Comparison of ENCODE assay signal across 34 cellular contexts in genomic region chr11:108431370-108431769, GRCh38. TPM values are rescaled to one million over a fixed set of nuclear protein-coding genes. Genes with fewer than 3 reads are reported as not detected.
"Had no signal": no experiment of that assay in that cellular context is flagged by ENCODE, and none has a peak within 500 bp of the region (broad histone marks: within the 10 kb centered on the region; RNA-seq: fewer than 3 reads in every experiment).

No MANE protein-coding gene starts in this region.

- DNase-seq: activated effector memory CD4-positive, alpha-beta T cell treated with anti-CD3 and anti-CD28 coated beads, Interleukin-2, amount 50 U/mL, for 16 hours; activated effector memory CD4-positive, alpha-beta T cell treated with Interleukin-2 at 50 U/mL for 16 hours; activated gamma-delta T cell; activated gamma-delta T cell treated with Interleukin-2 at 50 U/mL for 16 hours; activated naive CD4-positive, alpha-beta T cell; activated naive CD4-positive, alpha-beta T cell treated with anti-CD3 and anti-CD28 coated beads for 36 hours; activated naive CD4-positive, alpha-beta T cell treated with anti-CD3 and anti-CD28 coated beads, Interleukin-2, amount 10 ng/mL, durations not matched to agents 7 days and 5 days; activated naive CD4-positive, alpha-beta T cell treated with anti-CD3 and anti-CD28 coated beads, Interleukin-2, amount 50 U/mL, for 16 hours; activated naive CD4-positive, alpha-beta T cell treated with Interleukin-2 at 50 U/mL for 16 hours; activated naive CD8-positive, alpha-beta T cell treated with anti-CD3 and anti-CD28 coated beads for 36 hours; activated naive CD8-positive, alpha-beta T cell treated with anti-CD3 and anti-CD28 coated beads, Interleukin-2, amount 10 ng/mL, durations not matched to agents 7 days and 5 days; activated naive CD8-positive, alpha-beta T cell treated with anti-CD3 and anti-CD28 coated beads, Interleukin-2, amount 50 U/mL, for 24 hours; activated T-cell treated with anti-CD3 and anti-CD28 coated beads, Interleukin-2, amount 50 U/mL, for 1 hour; activated T-cell treated with anti-CD3 and anti-CD28 coated beads, Interleukin-2, amount 50 U/mL, for 24 hours; activated T-cell treated with anti-CD3 and anti-CD28 coated beads, Interleukin-2, amount 50 U/mL, for 4 hours; activated T-cell treated with anti-CD3 and anti-CD28 coated beads, Interleukin-2, amount 50 U/mL, for 48 hours; activated T-cell treated with anti-CD3 and anti-CD28 coated beads, Interleukin-2, amount 50 U/mL, for 72 hours; adrenal gland; amniotic stem cell; amygdala; anterior cingulate cortex; aorta; body of pancreas; brain microvascular endothelial cell; caudate nucleus; central memory CD4-positive, alpha-beta T cell; cerebellar nuclear complex had no signal

- ATAC-seq: activated naive CD4-positive, alpha-beta T cell treated with anti-CD3 and anti-CD28 coated beads, Interleukin-2, amount 50 U/mL, for 72 hours; activated naive CD8-positive, alpha-beta T cell treated with anti-CD3 and anti-CD28 coated beads, Interleukin-2, amount 50 U/mL, for 24 hours; activated T-cell treated with anti-CD3 and anti-CD28 coated beads, Interleukin-2, amount 50 U/mL, for 4 hours; activated T-cell treated with anti-CD3 and anti-CD28 coated beads, Interleukin-2, amount 50 U/mL, for 72 hours; activated T-helper 17 cell treated with anti-CD3 and anti-CD28 coated beads, Interleukin-2, amount 50 U/mL, for 72 hours; body of pancreas had no signal

- H3K36me3 ChIP-seq: adrenal gland, ascending aorta, brain microvascular endothelial cell, breast epithelium, cardiac muscle cell had no signal

- H3K27me3 ChIP-seq: adrenal gland, ascending aorta, body of pancreas, brain microvascular endothelial cell, breast epithelium, cardiac muscle cell had no signal

- FAIRE-seq: astrocyte had no signal

- H3K4me3 ChIP-seq: adrenal gland, ascending aorta, body of pancreas, breast epithelium, cardiac muscle cell had no signal

- H3K4me1 ChIP-seq: adrenal gland, ascending aorta, body of pancreas, breast epithelium had no signal

- H3K9me3 ChIP-seq: adrenal gland, body of pancreas had no signal

- H3K27ac ChIP-seq: adrenal gland, ascending aorta, body of pancreas, brain microvascular endothelial cell, breast epithelium, cardiac muscle cell had no signal

RNA-seq across cellular contexts. Expression of gene C11orf65, which starts 36.0 kb away (rescaled TPM):
- total RNA-seq: ascending aorta, chondrocyte had no signal
